8 cellular contexts compared by ENCODE assay signal in genomic region chr1:181090653-181091126, GRCh38. TPM values are rescaled to one million over a fixed set of nuclear protein-coding genes. Genes with fewer than 3 reads are reported as not detected.
DNase-seq lines count a peak whose midpoint lies in the region; ATAC-seq and TF ChIP-seq lines count a peak whose summit lies in the region.

No MANE protein-coding gene starts in this region.

- H3K4me3 ChIP-seq in esophagus squamous epithelium = peak overlapping the region; percentile 72 to 97 (median 84)
- H3K4me3 ChIP-seq in gastrocnemius medialis = peak overlapping the region; percentile 79 to 94 (median 87)

- intact Hi-C loops in activated B cell treated with CpG ODN at 0.5 μM for 24 hours (cut with micrococcal nuclease) = loop anchor here (1.0 kb wide), 3 partner anchors 9 to 588 kb away; partner anchors contain the start of gene ACBD6
- intact Hi-C loops in esophagus squamous epithelium (cut with DNase I) = no loop called here
- intact Hi-C loops in gastrocnemius medialis (cut with DNase I; ENCODE audit: low total_unique reads) = no loop called here

- peak; percentile 78 for DNase-seq in activated effector memory CD4-positive, alpha-beta T cell treated with anti-CD3 and anti-CD28 coated beads, Interleukin-2, amount 50 U/mL, for 16 hours
- DNase-seq in activated effector memory CD4-positive, alpha-beta T cell treated with Interleukin-2 at 50 U/mL for 16 hours = no peak
- DNase-seq in activated B cell treated with CpG ODN at 0.5 μM for 24 hours = no peak
- no peak for DNase-seq in esophagus squamous epithelium (lab: John Stamatoyannopoulos, UW)
- no peak for DNase-seq in gastrocnemius medialis
- DNase-seq in NCI-H226 = no peak
- DNase-seq in GM19240 (ENCODE audit: insufficient read length, low spot score) = no peak

- WGBS in esophagus squamous epithelium, 2 donors = 10 to 13% methylated on average over 9 of the region's 9 CpGs

- ATAC-seq in activated B cell treated with CpG ODN at 0.5 μM for 24 hours (ENCODE audit: low read depth) (no peak), gastrocnemius medialis (no peak), HG03457 (IDR thresholded peaks at IDR 0.05; ENCODE audit: unreplicated experiment) (no peak)

- TF ChIP-seq POLR2A in esophagus squamous epithelium (IDR thresholded peaks at IDR 0.05) (no peak), gastrocnemius medialis (IDR thresholded peaks at IDR 0.05) (no peak)

- H3K4me1 Mint-ChIP-seq in activated B cell treated with CpG ODN at 0.5 μM for 24 hours = peaks cover 60% of the 10 kb centered on the region

- H3K36me3 Mint-ChIP-seq in activated B cell treated with CpG ODN at 0.5 μM for 24 hours (ENCODE audit: low read depth) = peaks cover 62% of the 10 kb centered on the region

- POLR2A ChIA-PET in activated B cell treated with CpG ODN at 0.5 μM for 24 hours (lab: Charles Lee) = interaction anchor here (0.6 to 38.3 kb wide), 18 partner anchors 10 to 588 kb away, joined by 3 to 1783 read pairs (median 8); partner anchors contain the start of genes ACBD6, MR1 and STX6

- H3K4me3 Mint-ChIP-seq in activated B cell treated with CpG ODN at 0.5 μM for 24 hours = peak overlapping the region; percentile 94

- peaks cover 0 to 19% (median 0%) of the 10 kb centered on the region in 3 donors for H3K36me3 ChIP-seq in esophagus squamous epithelium
- peaks cover 0 to 3% of the 10 kb centered on the region in 2 donors for H3K36me3 ChIP-seq in gastrocnemius medialis

- no peaks in the 10 kb centered on the region for H3K27me3 Mint-ChIP-seq in activated B cell treated with CpG ODN at 0.5 μM for 24 hours

- no peaks in the 10 kb centered on the region for H3K9me3 ChIP-seq in esophagus squamous epithelium
- no peaks in the 10 kb centered on the region for H3K9me3 ChIP-seq in gastrocnemius medialis

- in situ Hi-C loops in gastrocnemius medialis (cut with MboI; ENCODE audit: low sequenced_read_pairs in 4 of 4) = no loop called here

- peak overlapping the region; percentile 95 for H3K27ac Mint-ChIP-seq in activated B cell treated with CpG ODN at 0.5 μM for 24 hours

- CTCF ChIA-PET in activated B cell treated with CpG ODN at 0.5 μM for 24 hours (lab: Charles Lee) = interaction anchor here (0.7 to 4.0 kb wide), 11 partner anchors 14 to 62 kb away, joined by 3 to 62 read pairs (median 6); no protein-coding TSS in a partner anchor

- H3K27ac ChIP-seq in esophagus squamous epithelium = peak overlapping the region; percentile 92 to 98 (median 96)
- H3K27ac ChIP-seq in gastrocnemius medialis = peak overlapping the region; percentile 89 to 97 (median 96)

- TF ChIP-seq CTCF in activated B cell treated with CpG ODN at 0.5 μM for 24 hours (IDR thresholded peaks at IDR 0.05) = no peak
- no peak for TF ChIP-seq CTCF in esophagus squamous epithelium (IDR thresholded peaks at IDR 0.05)
- no peak for TF ChIP-seq CTCF in gastrocnemius medialis (IDR thresholded peaks at IDR 0.05 in 4 of 5, conservative IDR thresholded peaks at IDR 0.05 in 1 of 5)

- peaks cover 17 to 73% (median 25%) of the 10 kb centered on the region in 3 donors for H3K4me1 ChIP-seq in esophagus squamous epithelium
- peaks cover 33 to 55% of the 10 kb centered on the region in 2 donors for H3K4me1 ChIP-seq in gastrocnemius medialis

- H3K9me3 Mint-ChIP-seq in activated B cell treated with CpG ODN at 0.5 μM for 24 hours = no peaks in the 10 kb centered on the region

- no peaks in the 10 kb centered on the region for H3K27me3 ChIP-seq in esophagus squamous epithelium
- no peaks in the 10 kb centered on the region for H3K27me3 ChIP-seq in gastrocnemius medialis

RNA-seq across cellular contexts. Expression of gene IER5, which starts 2.2 kb away (rescaled TPM):
- total RNA-seq in activated B cell treated with CpG ODN at 0.5 μM for 24 hours = 155 and 156 TPM in 2 replicates
- total RNA-seq in esophagus squamous epithelium = 10 to 100 TPM; 21.6 to 40.6 (median 26.5) TPM
- 10 to 100 TPM; 18.7 to 39.8 (median 26.1) TPM for total RNA-seq in gastrocnemius medialis

RNA-seq across cellular contexts. Expression of gene MR1, which starts 56.9 kb away (rescaled TPM):
- total RNA-seq in activated B cell treated with CpG ODN at 0.5 μM for 24 hours (24.3 and 24.8 TPM in 2 replicates), esophagus squamous epithelium (10 to 100 TPM in 3 of 4 donors, 1 to 10 TPM in 1; 9.1 to 21.8 (median 13.8) TPM), gastrocnemius medialis (1 to 10 TPM; 1.6 to 3.5 (median 3.0) TPM)
